In the genomic region with DNA sequence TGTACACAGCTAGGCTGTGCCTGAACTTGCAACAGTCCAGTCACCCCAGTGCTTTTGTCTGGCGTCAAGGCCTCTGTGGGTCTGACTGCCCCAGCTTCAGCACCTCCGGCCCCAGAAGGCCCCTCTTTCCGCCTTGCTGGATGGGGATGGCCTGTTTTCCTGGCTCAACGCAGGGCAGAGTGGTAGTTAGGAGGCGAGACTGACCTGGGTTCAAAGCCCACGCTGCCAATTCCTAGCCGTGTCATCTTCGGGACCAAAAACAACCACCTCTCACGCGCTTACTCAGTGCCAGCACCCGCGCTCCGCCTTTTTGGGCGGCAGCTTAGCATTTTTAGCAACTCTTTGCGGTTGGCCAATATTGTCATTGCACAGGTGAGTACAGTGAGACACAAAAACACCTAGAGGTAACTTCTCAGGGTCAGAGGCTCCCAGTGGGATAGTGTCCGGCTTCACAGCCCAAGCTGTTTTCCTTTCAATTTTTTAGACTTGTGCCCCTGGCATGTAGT, we compare ENCODE assay signal across 20 cellular contexts. TPM values are rescaled to one million over a fixed set of nuclear protein-coding genes. Genes with fewer than 3 reads are reported as not detected.
DNase-seq lines count a peak whose midpoint lies in the region; ATAC-seq, FAIRE-seq and TF ChIP-seq lines count a peak whose summit lies in the region.
"Had no signal": no experiment of that assay in that cellular context is flagged by ENCODE, and none has a peak within 500 bp of the region (broad histone marks: within the 10 kb centered on the region; RNA-seq: fewer than 3 reads in every experiment).

No MANE protein-coding gene starts in this region.

- POLR2A ChIA-PET in H1 (lab: Charles Lee; ENCODE audit: partially characterized antibody), result interaction anchor here (1.0 to 32.8 kb wide), 2 partner anchors 10 to 21 kb away, joined by 3 to 546 read pairs; a partner anchor contains a TSS

- no peaks in the 10 kb centered on the region for H3K9me3 ChIP-seq in HUES48 (ENCODE audit: control insufficient read depth, insufficient read depth, low read length)
- H3K9me3 ChIP-seq in H1 (ENCODE audit: insufficient read depth in 2 of 2, low read depth in 1 of 2, low read length in 1 of 2), result no peaks in the 10 kb centered on the region
- H3K9me3 ChIP-seq: Peyer's patch, SJSA1 had no signal

- H3K4me1 Mint-ChIP-seq in CD14-positive monocyte, result peaks cover 14% of the 10 kb centered on the region

- peaks cover 2% of the 10 kb centered on the region for H3K4me1 ChIP-seq in HUES48 (ENCODE audit: control insufficient read depth, insufficient read depth, low read length)
- H3K4me1 ChIP-seq in H1 (replicated peaks in 1 of 4; ENCODE audit: control insufficient read depth in 3 of 4, insufficient read depth in 4 of 4, low read length in 3 of 4), result peaks cover 0 to 10% (median 5%) of the 10 kb centered on the region in 4 experiments; a peak in 4 of 7 replicates

- H3K27me3 ChIP-seq in HUES48 (ENCODE audit: control insufficient read depth, insufficient read depth, low read length) (no peaks in the 10 kb centered on the region), H1 (replicated peaks in 1 of 4; ENCODE audit: control insufficient read depth in 3 of 4, extremely low read depth in 1 of 4, insufficient read depth in 3 of 4, low read length in 3 of 4) (no peaks in the 10 kb centered on the region)
- H3K27me3 ChIP-seq: Peyer's patch, SJSA1 had no signal

- no peak overlapping the region for H3K18ac ChIP-seq in H1 (ENCODE audit: extremely low read depth, low read length)

- no peak overlapping the region for H3K4me2 ChIP-seq in H1 (ENCODE audit: insufficient read depth in 1 of 2, low read depth in 2 of 2, low read length in 2 of 2)

- peaks cover 0 to 21% of the 10 kb centered on the region in 2 experiments; a peak in 3 of 4 replicates for H3K79me2 ChIP-seq in H1 (ENCODE audit: control insufficient read depth in 1 of 2, insufficient read depth in 2 of 2, low read length in 2 of 2)

- peaks cover 9 to 16% of the 10 kb centered on the region in 2 experiments for H4K20me1 ChIP-seq in H1 (replicated peaks in 1 of 2; ENCODE audit: control insufficient read depth in 1 of 2, insufficient read depth in 2 of 2, low read length in 2 of 2)

- no peak overlapping the region for H3K4ac ChIP-seq in H1 (replicated peaks; ENCODE audit: insufficient read length, low read depth, low read length)

- H3K14ac ChIP-seq in H1 (ENCODE audit: insufficient read length), result no peak overlapping the region

- H4K5ac ChIP-seq in H1 (ENCODE audit: insufficient read length, low read depth, low read length), result no peak overlapping the region

- H3K23me2 ChIP-seq in H1 (ENCODE audit: low read depth, low read length), result peaks cover 13% of the 10 kb centered on the region; the same call in 1 of the 2 replicates

- H3K4me3 Mint-ChIP-seq in CD14-positive monocyte, result no peak overlapping the region
- H3K4me3 Mint-ChIP-seq: IgD-negative memory B cell had no signal

- no peak overlapping the region for H3K56ac ChIP-seq in H1 (replicated peaks; ENCODE audit: insufficient read length, low read depth, low read length)

- no peak overlapping the region for H2BK15ac ChIP-seq in H1 (ENCODE audit: low read length)

- H2BK120ac ChIP-seq in H1 (replicated peaks; ENCODE audit: low read depth, low read length), result no peak overlapping the region

- H3K36me3 Mint-ChIP-seq in CD14-positive monocyte, result peaks cover 52 to 80% of the 10 kb centered on the region in 2 donors

- H2AFZ ChIP-seq in H1 (ENCODE audit: low read length), result no peak overlapping the region

- H3K27ac ChIP-seq in HUES48 (ENCODE audit: low read depth, low read length) (peak overlapping the region; percentile 12), H1 (ENCODE audit: low read depth, low read length) (no peak overlapping the region)
- H3K27ac ChIP-seq: Peyer's patch, SJSA1 had no signal

- WGBS in H1 (ENCODE audit: extremely low coverage in 1 of 2, insufficient coverage in 1 of 2, insufficient read length in 1 of 2, insufficient replicate concordance in 2 of 2, low coverage in 1 of 2, low lambda C conversion rate in 2 of 2, missing lambda C conversion rate in 1 of 2), 2 experiments, result 95% methylated on average over 16 of the region's 16 CpGs; no CpG with 5 or more reads in 1 of the 2 experiments

- ATAC-seq in GM19467 (IDR thresholded peaks at IDR 0.05; ENCODE audit: unreplicated experiment), result no peak

- no peak overlapping the region for H2BK12ac ChIP-seq in H1 (ENCODE audit: low read depth, low read length)

- DNase-seq in CD14-positive monocyte (ENCODE audit: low spot score) (peak; percentile 43), H1 (ENCODE audit: low read depth in 1 of 2, low spot score in 2 of 2) (no peak), posterior vena cava (ENCODE audit: low spot score) (peak; percentile 56), NCI-H1105 treated with DMSO at 0.1 percent for 48 hours (lab: John Stamatoyannopoulos, UW) (no peak), SHP77 treated with DMSO at 0.1 percent for 48 hours (lab: John Stamatoyannopoulos, UW) (no peak)
- DNase-seq: DMS79, GOT3, NCI-H1417, NCI-H1694 treated with DMSO at 0.1 percent for 48 hours, NCI-H2081 treated with DMSO at 0.1 percent for 48 hours, NCI-H2171 treated with DMSO at 0.1 percent for 48 hours, NCI-H524 treated with DMSO at 0.1 percent for 48 hours had no signal

- H2BK5ac ChIP-seq in H1 (ENCODE audit: low read depth, low read length), result no peak overlapping the region

- H3K9ac ChIP-seq in HUES48 (ENCODE audit: low read depth, low read length), result no peak overlapping the region
- H3K9ac ChIP-seq in H1 (replicated peaks in 1 of 4; ENCODE audit: extremely low read depth in 1 of 4, low read depth in 3 of 4, low read length in 3 of 4), result no peak overlapping the region

- FAIRE-seq in H1 (lab: Jason Lieb, UNC), result no peak
- FAIRE-seq: A204.1 had no signal

- TF ChIP-seq CTCF in CD14-positive monocyte (IDR thresholded peaks at IDR 0.05) (no peak), H1 (IDR thresholded peaks at IDR 0.05; ENCODE audit: control extremely low read depth in 1 of 3, insufficient read depth in 1 of 3, low read depth in 1 of 3, low read length in 3 of 3) (no peak)

- peaks cover 0 to 5% (median 3%) of the 10 kb centered on the region in 3 donors for H3K27me3 Mint-ChIP-seq in CD14-positive monocyte (ENCODE audit: low read depth in 3 of 3)
- H3K27me3 Mint-ChIP-seq: IgD-negative memory B cell had no signal

- no peak for TF ChIP-seq EP300 in H1 (IDR thresholded peaks at IDR 0.05; ENCODE audit: borderline replicate concordance in 1 of 2, low read depth in 2 of 2, low read length in 2 of 2)

- H2AK5ac ChIP-seq in H1 (ENCODE audit: low read depth, low read length), result no peak overlapping the region

- CTCF ChIA-PET in H1 (lab: Charles Lee; ENCODE audit: partially characterized antibody), result interaction anchor here (0.6 to 3.2 kb wide), 10 partner anchors 9 to 305 kb away, joined by 3 to 15 read pairs (median 3); no protein-coding TSS in a partner anchor

- H3K36me3 ChIP-seq in HUES48 (ENCODE audit: control insufficient read depth, insufficient read depth, low read length), result peaks cover 86% of the 10 kb centered on the region
- peaks cover 50 to 76% (median 62%) of the 10 kb centered on the region in 4 experiments for H3K36me3 ChIP-seq in H1 (ENCODE audit: control insufficient read depth in 2 of 4, insufficient read depth in 4 of 4, low read length in 3 of 4)

- H3K27ac Mint-ChIP-seq in CD14-positive monocyte, result peak overlapping the region in 1 of 7 donors; percentile 22
- H3K27ac Mint-ChIP-seq: IgD-negative memory B cell had no signal

- peak overlapping the region; percentile 28; the same call in 1 of the 2 replicates for H4K8ac ChIP-seq in H1 (ENCODE audit: extremely low read depth, insufficient read depth, low read length)

- H3K9me3 Mint-ChIP-seq in CD14-positive monocyte, result no peaks in the 10 kb centered on the region
- H3K9me3 Mint-ChIP-seq: IgD-negative memory B cell had no signal

- no peak overlapping the region for H2BK20ac ChIP-seq in H1 (ENCODE audit: low read length)

- H3K79me1 ChIP-seq in H1 (ENCODE audit: low read depth, low read length), result peaks cover 13% of the 10 kb centered on the region

- TF ChIP-seq RAD21 in H1 (IDR thresholded peaks at IDR 0.05 in 1 of 2, conservative IDR thresholded peaks at IDR 0.05 in 1 of 2; ENCODE audit: low read depth in 2 of 2, low read length in 2 of 2), result no peak

- no peak overlapping the region for H4K91ac ChIP-seq in H1 (replicated peaks; ENCODE audit: insufficient read length, low read length)

- intact Hi-C loops in CD14-positive monocyte (cut with micrococcal nuclease) (loop anchor here in 1 of 2 donors (5.0 kb wide), 1 partner anchor 183 kb away; a partner anchor contains a TSS), posterior vena cava (cut with DNase I) (no loop called here)

- H3K4me3 ChIP-seq in HUES48 (ENCODE audit: low read depth, low read length) (no peak overlapping the region), H1 (ENCODE audit: extremely low read depth in 1 of 4, insufficient read depth in 2 of 4, low read depth in 3 of 4, low read length in 4 of 4) (no peak overlapping the region)
- H3K4me3 ChIP-seq: Peyer's patch, SJSA1 had no signal

- no peak overlapping the region for H3K23ac ChIP-seq in H1 (ENCODE audit: insufficient read length)

- TF ChIP-seq POLR2A in H1 (IDR thresholded peaks at IDR 0.05; ENCODE audit: control extremely low read depth in 1 of 2, low read depth in 2 of 2, low read length in 2 of 2), result no peak

RNA-seq across cellular contexts. Expression of a gene that starts 4.6 kb away (rescaled TPM):
- polyA plus RNA-seq in CD14-positive monocyte (1 to 10 TPM; 4.2 to 5.3 TPM), H1 (2011; rRNA removed) (46.8 and 79.9 TPM in 2 replicates)
- 151 and 153 TPM in 2 replicates for total RNA-seq in H1 (2021; fragmentation: NEBNext Ultra II Directional; extraction: Animal tissue kit (Norgen Biotek cat#: 25700))
- polyA plus RNA-seq in H1 (2011; cell fraction: cytosol; rRNA removed), result 58.4 TPM
- 266 TPM for polyA plus RNA-seq in H1 (2011; cell fraction: nucleus; rRNA removed)
- 98.7 to 125 TPM (median 120 TPM) in 4 replicates for polyA plus RNA-seq in H1 (2012, experiment 1 of 2)
- 114 TPM for polyA plus RNA-seq in H1 (2012, experiment 2 of 2)
- 74.0 TPM for polyA plus RNA-seq in H1 (2013, experiment 1 of 2)
- 63.6 TPM for polyA plus RNA-seq in H1 (2013, experiment 2 of 2)
- polyA minus RNA-seq in H1 (2011; rRNA and poly(A)+ RNA removed), result 87.5 and 109 TPM in 2 replicates
- polyA minus RNA-seq in H1 (2011; cell fraction: cytosol; rRNA and poly(A)+ RNA removed), result 88.4 TPM
- 116 TPM for polyA minus RNA-seq in H1 (2011; cell fraction: nucleus; rRNA and poly(A)+ RNA removed)
- total RNA-seq in posterior vena cava, result 10 to 100 TPM; 37.9 to 41.0 TPM

RNA-seq across cellular contexts. Expression of a gene that starts 9.8 kb away (rescaled TPM):
- not detected for polyA plus RNA-seq in CD14-positive monocyte
- total RNA-seq in H1 (2021; fragmentation: NEBNext Ultra II Directional; extraction: Animal tissue kit (Norgen Biotek cat#: 25700)), result not detected in 2 replicates
- 0.18 and 0.30 TPM in 2 replicates for polyA plus RNA-seq in H1 (2011; rRNA removed)
- polyA plus RNA-seq in H1 (2011; cell fraction: cytosol; rRNA removed), result 0.16 TPM
- polyA plus RNA-seq in H1 (2011; cell fraction: nucleus; rRNA removed), result 0.04 TPM
- polyA plus RNA-seq in H1 (2012, experiment 1 of 2), result 0.11 to 0.15 TPM in 2 of 4 replicates, not detected in the others
- polyA plus RNA-seq in H1 (2012, experiment 2 of 2), result not detected
- 0.02 TPM for polyA plus RNA-seq in H1 (2013, experiment 1 of 2)
- polyA plus RNA-seq in H1 (2013, experiment 2 of 2), result 0.07 TPM
- 0.09 TPM in 1 of 2 replicates, not detected in the other for polyA minus RNA-seq in H1 (2011; rRNA and poly(A)+ RNA removed)
- not detected for polyA minus RNA-seq in H1 (2011; cell fraction: cytosol; rRNA and poly(A)+ RNA removed)
- 0.90 TPM for polyA minus RNA-seq in H1 (2011; cell fraction: nucleus; rRNA and poly(A)+ RNA removed)
- total RNA-seq in posterior vena cava, result not detected
- total RNA-seq: HT1080, M059J, SJSA1 had no signal
- polyA plus RNA-seq: IgD-negative memory B cell had no signal

RNA-seq across cellular contexts. Expression of a gene that starts 33.7 kb away (rescaled TPM):
- polyA plus RNA-seq in CD14-positive monocyte, result under 1 TPM in 1 of 2 donors, not detected in 1; 0.08 TPM
- total RNA-seq in H1 (2021; fragmentation: NEBNext Ultra II Directional; extraction: Animal tissue kit (Norgen Biotek cat#: 25700)), result 3.7 and 4.5 TPM in 2 replicates
- polyA plus RNA-seq in H1 (2011; rRNA removed), result 3.6 and 4.6 TPM in 2 replicates
- 3.4 TPM for polyA plus RNA-seq in H1 (2011; cell fraction: cytosol; rRNA removed)
- 4.5 TPM for polyA plus RNA-seq in H1 (2011; cell fraction: nucleus; rRNA removed)
- polyA plus RNA-seq in H1 (2012, experiment 1 of 2), result 3.3 to 6.3 TPM (median 4.1 TPM) in 4 replicates
- 4.5 TPM for polyA plus RNA-seq in H1 (2012, experiment 2 of 2)
- 2.9 TPM for polyA plus RNA-seq in H1 (2013, experiment 1 of 2)
- 2.2 TPM for polyA plus RNA-seq in H1 (2013, experiment 2 of 2)
- 3.0 and 3.1 TPM in 2 replicates for polyA minus RNA-seq in H1 (2011; rRNA and poly(A)+ RNA removed)
- 4.0 TPM for polyA minus RNA-seq in H1 (2011; cell fraction: cytosol; rRNA and poly(A)+ RNA removed)
- polyA minus RNA-seq in H1 (2011; cell fraction: nucleus; rRNA and poly(A)+ RNA removed), result 2.3 TPM
- 1 to 10 TPM; 2.0 to 3.0 TPM for total RNA-seq in posterior vena cava
- total RNA-seq: HT1080, M059J, SJSA1 had no signal
- polyA plus RNA-seq: IgD-negative memory B cell had no signal

RNA-seq across cellular contexts. Expression of a gene that starts 51.9 kb away (rescaled TPM):
- polyA plus RNA-seq in CD14-positive monocyte (under 1 TPM in 1 of 2 donors, not detected in 1; 0.33 TPM), H1 (2011; rRNA removed) (1.2 and 1.9 TPM in 2 replicates)
- 0.98 and 1.5 TPM in 2 replicates for total RNA-seq in H1 (2021; fragmentation: NEBNext Ultra II Directional; extraction: Animal tissue kit (Norgen Biotek cat#: 25700))
- polyA plus RNA-seq in H1 (2011; cell fraction: cytosol; rRNA removed), result 1.5 TPM
- polyA plus RNA-seq in H1 (2011; cell fraction: nucleus; rRNA removed), result 2.6 TPM
- 0.51 to 1.6 TPM (median 1.4 TPM) in 4 replicates for polyA plus RNA-seq in H1 (2012, experiment 1 of 2)
- polyA plus RNA-seq in H1 (2012, experiment 2 of 2), result 1.4 TPM
- 0.77 TPM for polyA plus RNA-seq in H1 (2013, experiment 1 of 2)
- polyA plus RNA-seq in H1 (2013, experiment 2 of 2), result 0.83 TPM
- polyA minus RNA-seq in H1 (2011; rRNA and poly(A)+ RNA removed), result 0.35 and 1.6 TPM in 2 replicates
- polyA minus RNA-seq in H1 (2011; cell fraction: cytosol; rRNA and poly(A)+ RNA removed), result 0.59 TPM
- 1.5 TPM for polyA minus RNA-seq in H1 (2011; cell fraction: nucleus; rRNA and poly(A)+ RNA removed)
- 10 to 100 TPM; 16.2 to 20.9 TPM for total RNA-seq in posterior vena cava
- polyA plus RNA-seq: IgD-negative memory B cell had no signal

Comparison
In these comparisons a context has a peak if more than half of its experiments do, and no peak if none do; other contexts are left out.
1. DNase-seq: peak in CD14-positive monocyte (single experiment) and posterior vena cava (single experiment); none in H1 (0 of 2), NCI-H1105 treated with DMSO at 0.1 percent for 48 hours (single experiment) and SHP77 treated with DMSO at 0.1 percent for 48 hours (single experiment).